In genomic region chr10:18753496-18753895, GRCh38 we compare ENCODE assay signal across 23 cellular contexts.
"Had no signal": no experiment of that assay in that cellular context is flagged by ENCODE, and none has a peak within 500 bp of the region (broad histone marks: within the 10 kb centered on the region; RNA-seq: fewer than 3 reads in every experiment).

No MANE protein-coding gene starts in this region.

- H3K36me3 ChIP-seq: left lung, sigmoid colon, spleen, thyroid gland had no signal

- H3K9me3 Mint-ChIP-seq: activated CD4-positive, alpha-beta memory T cell treated with anti-CD3 and anti-CD28 coated beads, Interleukin-2, amount 10 ng/mL, durations not matched to agents 7 days and 5 days; activated naive CD8-positive, alpha-beta T cell treated with anti-CD3 and anti-CD28 coated beads for 36 hours; activated T-helper 17 cell treated with anti-CD3 and anti-CD28 coated beads, Interleukin-2, amount 50 U/mL, for 72 hours; mesothelial cell of epicardium; nephron had no signal

- H3K36me3 Mint-ChIP-seq: activated CD8-positive, alpha-beta memory T cell treated with anti-CD3 and anti-CD28 coated beads, Interleukin-2, amount 10 ng/mL, durations not matched to agents 7 days and 5 days; activated naive CD8-positive, alpha-beta T cell treated with anti-CD3 and anti-CD28 coated beads for 36 hours; mesothelial cell of epicardium had no signal

- H3K9me3 ChIP-seq: body of pancreas, left lung, sigmoid colon, spleen, thyroid gland had no signal

- H3K4me3 ChIP-seq: body of pancreas, dorsolateral prefrontal cortex, left lung, sigmoid colon, spleen, thyroid gland had no signal

- H3K4me1 ChIP-seq: body of pancreas, left lung, sigmoid colon, spleen, thyroid gland had no signal

- DNase-seq: activated CD4-positive, alpha-beta memory T cell treated with anti-CD3 and anti-CD28 coated beads, Interleukin-2, amount 10 ng/mL, durations not matched to agents 7 days and 5 days; activated CD4-positive, alpha-beta T cell treated with anti-CD3 and anti-CD28 coated beads for 48 hours; activated CD4-positive, CD25-positive, alpha-beta regulatory T cell; activated CD8-positive, alpha-beta memory T cell treated with anti-CD3 and anti-CD28 coated beads, Interleukin-2, amount 10 ng/mL, durations not matched to agents 7 days and 5 days; activated naive CD4-positive, alpha-beta T cell; activated naive CD8-positive, alpha-beta T cell treated with anti-CD3 and anti-CD28 coated beads for 36 hours; activated T-cell treated with anti-CD3 and anti-CD28 coated beads, Interleukin-2, amount 50 U/mL, for 1 hour; amniotic stem cell; body of pancreas; dorsolateral prefrontal cortex; foreskin melanocyte; glutamatergic neuron; hippocampal formation; left lung; occipital lobe; posterior cingulate gyrus; sigmoid colon; spleen; stimulated activated naive CD4-positive, alpha-beta T cell; thyroid gland had no signal

- H3K27me3 Mint-ChIP-seq: activated CD4-positive, alpha-beta memory T cell treated with anti-CD3 and anti-CD28 coated beads, Interleukin-2, amount 10 ng/mL, durations not matched to agents 7 days and 5 days; activated CD8-positive, alpha-beta memory T cell treated with anti-CD3 and anti-CD28 coated beads, Interleukin-2, amount 10 ng/mL, durations not matched to agents 7 days and 5 days had no signal

- H3K27me3 ChIP-seq: body of pancreas, left lung, sigmoid colon, spleen, thyroid gland had no signal

- H3K4me1 Mint-ChIP-seq: activated CD4-positive, alpha-beta memory T cell treated with anti-CD3 and anti-CD28 coated beads, Interleukin-2, amount 10 ng/mL, durations not matched to agents 7 days and 5 days; activated CD8-positive, alpha-beta memory T cell treated with anti-CD3 and anti-CD28 coated beads, Interleukin-2, amount 10 ng/mL, durations not matched to agents 7 days and 5 days; activated naive CD8-positive, alpha-beta T cell treated with anti-CD3 and anti-CD28 coated beads for 36 hours; activated T-helper 17 cell treated with anti-CD3 and anti-CD28 coated beads, Interleukin-2, amount 50 U/mL, for 72 hours; mesothelial cell of epicardium; nephron had no signal

- H3K4me3 Mint-ChIP-seq: activated CD4-positive, alpha-beta memory T cell treated with anti-CD3 and anti-CD28 coated beads, Interleukin-2, amount 10 ng/mL, durations not matched to agents 7 days and 5 days; activated CD8-positive, alpha-beta memory T cell treated with anti-CD3 and anti-CD28 coated beads, Interleukin-2, amount 10 ng/mL, durations not matched to agents 7 days and 5 days; activated naive CD8-positive, alpha-beta T cell treated with anti-CD3 and anti-CD28 coated beads for 36 hours; activated T-helper 17 cell treated with anti-CD3 and anti-CD28 coated beads, Interleukin-2, amount 50 U/mL, for 72 hours; mesothelial cell of epicardium; nephron had no signal

- H3K27ac Mint-ChIP-seq: activated CD4-positive, alpha-beta memory T cell treated with anti-CD3 and anti-CD28 coated beads, Interleukin-2, amount 10 ng/mL, durations not matched to agents 7 days and 5 days; activated CD8-positive, alpha-beta memory T cell treated with anti-CD3 and anti-CD28 coated beads, Interleukin-2, amount 10 ng/mL, durations not matched to agents 7 days and 5 days; activated naive CD8-positive, alpha-beta T cell treated with anti-CD3 and anti-CD28 coated beads for 36 hours; activated T-helper 17 cell treated with anti-CD3 and anti-CD28 coated beads, Interleukin-2, amount 50 U/mL, for 72 hours; mesothelial cell of epicardium; nephron had no signal

- H3K27ac ChIP-seq: body of pancreas, dorsolateral prefrontal cortex, left lung, sigmoid colon, spleen, thyroid gland had no signal
